Comparison of ENCODE assay signal across 8 cellular contexts in genomic region chr14:75279739-75280447, GRCh38. TPM values are rescaled to one million over a fixed set of nuclear protein-coding genes. Genes with fewer than 3 reads are reported as not detected.
DNase-seq lines count a peak whose midpoint lies in the region; ATAC-seq and TF ChIP-seq lines count a peak whose summit lies in the region.

No MANE protein-coding gene starts in this region.

- H3K4me3 ChIP-seq in HFF-Myc (replicated peaks; ENCODE audit: low read depth, low read length) (peak overlapping the region; percentile 87), psoas muscle (peak overlapping the region; percentile 83)

- peak overlapping the region; percentile 98 for H3K27ac ChIP-seq in psoas muscle

- H3K4me1 ChIP-seq in psoas muscle = peaks cover 30% of the 10 kb centered on the region

- H3K4me3 Mint-ChIP-seq in activated T-helper 1 cell treated with anti-CD3 and anti-CD28 coated beads, Interleukin-12 subunit alpha, Interleukin-12 subunit beta, Interleukin-2, Interleukin-4 antibody, amounts not matched to agents 30 ng/mL and 10 ng/mL and 1 ng/mL, durations not matched to agents 14 hours and 24 hours and 36 hours = peak overlapping the region; percentile 90

- ATAC-seq in left cardiac atrium (no peak), psoas muscle (no peak), GM18520 (IDR thresholded peaks at IDR 0.05; ENCODE audit: unreplicated experiment) (no peak), HG03159 (IDR thresholded peaks at IDR 0.05; ENCODE audit: unreplicated experiment) (no peak)

- H3K36me3 Mint-ChIP-seq in activated T-helper 1 cell treated with anti-CD3 and anti-CD28 coated beads, Interleukin-12 subunit alpha, Interleukin-12 subunit beta, Interleukin-2, Interleukin-4 antibody, amounts not matched to agents 30 ng/mL and 10 ng/mL and 1 ng/mL, durations not matched to agents 14 hours and 24 hours and 36 hours (ENCODE audit: low read depth) = peaks cover 26% of the 10 kb centered on the region

- peaks cover 46% of the 10 kb centered on the region for H3K4me1 Mint-ChIP-seq in activated T-helper 1 cell treated with anti-CD3 and anti-CD28 coated beads, Interleukin-12 subunit alpha, Interleukin-12 subunit beta, Interleukin-2, Interleukin-4 antibody, amounts not matched to agents 30 ng/mL and 10 ng/mL and 1 ng/mL, durations not matched to agents 14 hours and 24 hours and 36 hours (ENCODE audit: low read depth)

- H3K36me3 ChIP-seq in psoas muscle (ENCODE audit: insufficient read depth in 1 of 2, low read depth in 1 of 2) = peaks cover 3 to 25% of the 10 kb centered on the region in 2 donors

- no peaks in the 10 kb centered on the region for H3K9me3 Mint-ChIP-seq in activated T-helper 1 cell treated with anti-CD3 and anti-CD28 coated beads, Interleukin-12 subunit alpha, Interleukin-12 subunit beta, Interleukin-2, Interleukin-4 antibody, amounts not matched to agents 30 ng/mL and 10 ng/mL and 1 ng/mL, durations not matched to agents 14 hours and 24 hours and 36 hours

- H3K27me3 Mint-ChIP-seq in activated T-helper 1 cell treated with anti-CD3 and anti-CD28 coated beads, Interleukin-12 subunit alpha, Interleukin-12 subunit beta, Interleukin-2, Interleukin-4 antibody, amounts not matched to agents 30 ng/mL and 10 ng/mL and 1 ng/mL, durations not matched to agents 14 hours and 24 hours and 36 hours (ENCODE audit: insufficient read depth) = peaks cover 42% of the 10 kb centered on the region

- H3K27ac Mint-ChIP-seq in activated T-helper 1 cell treated with anti-CD3 and anti-CD28 coated beads, Interleukin-12 subunit alpha, Interleukin-12 subunit beta, Interleukin-2, Interleukin-4 antibody, amounts not matched to agents 30 ng/mL and 10 ng/mL and 1 ng/mL, durations not matched to agents 14 hours and 24 hours and 36 hours = no peak overlapping the region

- no peak for TF ChIP-seq CTCF in HFF-Myc (IDR thresholded peaks at IDR 0.05; ENCODE audit: low read depth, low read length, missing control alignments)
- no peak for TF ChIP-seq CTCF in psoas muscle (IDR thresholded peaks at IDR 0.05)

- no peaks in the 10 kb centered on the region for H3K27me3 ChIP-seq in psoas muscle (ENCODE audit: insufficient read depth in 3 of 3, low read length in 2 of 3)

- DNase-seq in HFF-Myc (ENCODE audit: extremely low read depth, low read depth) = no peak
- no peak for DNase-seq in activated T-helper 1 cell treated with anti-CD3 and anti-CD28 coated beads, Interleukin-12 subunit alpha, Interleukin-12 subunit beta, Interleukin-2, Interleukin-4 antibody, amounts not matched to agents 30 ng/mL and 10 ng/mL and 1 ng/mL, durations not matched to agents 14 hours and 24 hours and 36 hours (ENCODE audit: low spot score)
- peak; percentile 58 for DNase-seq in left cardiac atrium
- DNase-seq in psoas muscle = peak; percentile 36 to 67
- DNase-seq in NCI-H2107 (lab: John Stamatoyannopoulos, UW) = no peak
- no peak for DNase-seq in DMS53 (lab: John Stamatoyannopoulos, UW)

- no peaks in the 10 kb centered on the region for H3K9me3 ChIP-seq in psoas muscle

- WGBS in psoas muscle, 3 donors = 18 to 20% (median 19%) methylated on average over 27 of the region's 27 CpGs

- intact Hi-C loops in activated T-helper 1 cell treated with anti-CD3 and anti-CD28 coated beads, Interleukin-12 subunit alpha, Interleukin-12 subunit beta, Interleukin-2, Interleukin-4 antibody, amounts not matched to agents 30 ng/mL and 10 ng/mL and 1 ng/mL, durations not matched to agents 14 hours and 24 hours and 36 hours (cut with micrococcal nuclease) = loop anchor here (10.0 kb wide), 1 partner anchor 1195 kb away; the partner anchor contains the start of genes ALDH6A1 and LIN52
- intact Hi-C loops in left cardiac atrium (cut with DNase I) = loop anchor here in 1 of 2 donors (5.0 kb wide), 1 partner anchor 103 kb away; the partner anchor contains the start of gene TMED10
- intact Hi-C loops in psoas muscle (cut with DNase I) = loop anchor here (2.0 to 5.0 kb wide), 3 partner anchors 21 to 103 kb away; partner anchors contain the start of gene TMED10 (in 1 of the 2)

RNA-seq across cellular contexts. Expression of gene FOS, which starts 1.3 kb away (rescaled TPM):
- 40.9 and 41.9 TPM in 2 replicates for total RNA-seq in activated T-helper 1 cell treated with anti-CD3 and anti-CD28 coated beads, Interleukin-12 subunit alpha, Interleukin-12 subunit beta, Interleukin-2, Interleukin-4 antibody, amounts not matched to agents 30 ng/mL and 10 ng/mL and 1 ng/mL, durations not matched to agents 14 hours and 24 hours and 36 hours
- total RNA-seq in left cardiac atrium (100 to 1,000 TPM in 1 of 2 donors, 10 to 100 TPM in 1; 69.4 to 160 TPM), psoas muscle (100 to 1,000 TPM in 2 of 4 donors, 10 to 100 TPM in 2; 20.7 to 279 (median 95.1) TPM)
- polyA plus RNA-seq in psoas muscle = 10 to 100 TPM; 15.5 to 51.0 (median 33.8) TPM

Comparison
In these comparisons a context has a peak if more than half of its experiments do, and no peak if none do; other contexts are left out.
1. DNase-seq: peak in left cardiac atrium (single experiment) and psoas muscle (2 of 2); none in HFF-Myc (single experiment), activated T-helper 1 cell treated with anti-CD3 and anti-CD28 coated beads, Interleukin-12 subunit alpha, Interleukin-12 subunit beta, Interleukin-2, Interleukin-4 antibody, amounts not matched to agents 30 ng/mL and 10 ng/mL and 1 ng/mL, durations not matched to agents 14 hours and 24 hours and 36 hours (single experiment), NCI-H2107 (single experiment) and DMS53 (single experiment).